Comparison of ENCODE assay signal across 8 cellular contexts in genomic region chr10:22340362-22341189, GRCh38. TPM values are rescaled to one million over a fixed set of nuclear protein-coding genes. Genes with fewer than 3 reads are reported as not detected.
DNase-seq lines count a peak whose midpoint lies in the region; ATAC-seq, FAIRE-seq and TF ChIP-seq lines count a peak whose summit lies in the region.

No MANE protein-coding gene starts in this region.

- peaks cover 23% of the 10 kb centered on the region for H3F3A ChIP-seq in DOHH2 (ENCODE audit: control insufficient read depth, insufficient read depth)

- H3K9me2 ChIP-seq in DOHH2 (replicated peaks; ENCODE audit: control insufficient read depth, low read length): no peaks in the 10 kb centered on the region

- 1% methylated on average over 29 to 96 of the region's 96 CpGs for WGBS in adrenal gland, 4 donors
- WGBS in pancreas, 2 donors: 1% methylated on average over 52 to 96 of the region's 96 CpGs

- TF ChIP-seq POLR2A in adrenal gland (IDR thresholded peaks at IDR 0.05): peak; percentile 27 to 67

- peaks cover 72% of the 10 kb centered on the region for H3K27me3 ChIP-seq in DOHH2 (ENCODE audit: control insufficient read depth, low read length)
- peaks cover 79% of the 10 kb centered on the region for H3K27me3 ChIP-seq in adrenal gland
- peaks cover 4 to 79% (median 55%) of the 10 kb centered on the region in 4 donors for H3K27me3 ChIP-seq in pancreas

- peak overlapping the region; percentile 83 for H3K4me2 ChIP-seq in DOHH2 (ENCODE audit: low read length)

- no peaks in the 10 kb centered on the region for H3K9me3 ChIP-seq in DOHH2 (ENCODE audit: control insufficient read depth, insufficient read depth, low read length)
- no peaks in the 10 kb centered on the region for H3K9me3 ChIP-seq in adrenal gland (replicated peaks in 1 of 3)
- no peaks in the 10 kb centered on the region for H3K9me3 ChIP-seq in pancreas

- peaks cover 72% of the 10 kb centered on the region for H3K4me1 ChIP-seq in DOHH2 (ENCODE audit: control insufficient read depth, low read length)
- peaks cover 8 to 22% of the 10 kb centered on the region in 2 donors for H3K4me1 ChIP-seq in adrenal gland (replicated peaks in 1 of 2)
- H3K4me1 ChIP-seq in pancreas: peaks cover 0 to 19% (median 4%) of the 10 kb centered on the region in 3 donors

- intact Hi-C loops in adrenal gland (cut with DNase I) (no loop called here), cardiac septum (cut with DNase I) (loop anchor here (2.0 to 5.0 kb wide), 4 partner anchors 16 to 338 kb away; partner anchors contain the start of gene DNAJC1), pancreas (cut with DNase I) (no loop called here)

- H4K20me1 ChIP-seq in DOHH2 (ENCODE audit: control insufficient read depth, insufficient read depth, low read depth, low read length): no peaks in the 10 kb centered on the region

- no peak for FAIRE-seq in pancreas (lab: Jason Lieb, UNC)

- H3K27ac ChIP-seq in DOHH2 (ENCODE audit: low read depth, low read length): peak overlapping the region; percentile 35
- H3K27ac ChIP-seq in adrenal gland: peak overlapping the region; percentile 84 to 99 (median 96)
- peak overlapping the region; percentile 92 to 98 (median 94) for H3K27ac ChIP-seq in pancreas

- ATAC-seq in GM21360 (IDR thresholded peaks at IDR 0.05; ENCODE audit: unreplicated experiment) (peak; percentile 38), HG03571 (IDR thresholded peaks at IDR 0.05; ENCODE audit: unreplicated experiment) (peak; percentile 43), pancreas (peak; percentile 78 to 83 (median 81))

- H3K36me3 ChIP-seq in DOHH2 (ENCODE audit: control insufficient read depth, low read length) (no peaks in the 10 kb centered on the region), adrenal gland (replicated peaks in 1 of 2) (no peaks in the 10 kb centered on the region), pancreas (no peaks in the 10 kb centered on the region)

- TF ChIP-seq CTCF in DOHH2 (IDR thresholded peaks at IDR 0.05; ENCODE audit: low read depth, low read length, poor library complexity, severe bottlenecking) (no peak), adrenal gland (IDR thresholded peaks at IDR 0.05) (no peak), pancreas (IDR thresholded peaks at IDR 0.05) (no peak)

- peak overlapping the region; percentile 71 for H3K4me3 ChIP-seq in DOHH2 (ENCODE audit: low read length)
- peak overlapping the region; percentile 32 to 90 (median 66) for H3K4me3 ChIP-seq in adrenal gland
- H3K4me3 ChIP-seq in pancreas: peak overlapping the region; percentile 73 to 90 (median 82)

- H3K79me2 ChIP-seq in DOHH2 (ENCODE audit: control insufficient read depth, low read length): no peaks in the 10 kb centered on the region

- DNase-seq in RPMI8226 (peak; percentile 77), adrenal gland (peak; percentile 54 to 74 (median 67)), cardiac septum (ENCODE audit: low spot score) (peak; percentile 87), pancreas (peak; percentile 57 to 87 (median 72)), mucosa of gallbladder (ENCODE audit: low spot score) (no peak)

RNA-seq across cellular contexts. Expression of gene SPAG6, which starts 4.7 kb away (rescaled TPM):
- total RNA-seq in adrenal gland (under 1 TPM in 1 of 8 donors, not detected in 7; 0.46 TPM), cardiac septum (not detected), pancreas (under 1 TPM in 5 of 6 donors, not detected in 1; 0.08 to 0.47 (median 0.34) TPM), mucosa of gallbladder (0.23 TPM)
- polyA plus RNA-seq in adrenal gland (under 1 TPM in 1 of 3 donors, not detected in 2; 0.07 TPM), pancreas (1 to 10 TPM in 1 of 2 donors, under 1 TPM in 1; 0.53 to 1.3 TPM)

RNA-seq across cellular contexts. Expression of gene BMI1, which starts 19.7 kb away (rescaled TPM):
- total RNA-seq in adrenal gland (10 to 100 TPM; 50.5 to 78.5 (median 68.6) TPM), cardiac septum (44.1 TPM), pancreas (10 to 100 TPM; 15.8 to 33.9 (median 24.0) TPM), mucosa of gallbladder (48.5 TPM)
- polyA plus RNA-seq in adrenal gland (10 to 100 TPM; 16.7 to 88.5 (median 24.1) TPM), pancreas (10 to 100 TPM; 10.6 to 25.1 TPM)

RNA-seq across cellular contexts. Expression of gene COMMD3, which starts 24.4 kb away (rescaled TPM):
- total RNA-seq in adrenal gland (10 to 100 TPM in 7 of 8 donors, 1 to 10 TPM in 1; 7.5 to 57.1 (median 45.0) TPM), cardiac septum (71.6 TPM), pancreas (10 to 100 TPM; 27.9 to 43.0 (median 34.6) TPM), mucosa of gallbladder (42.7 TPM)
- polyA plus RNA-seq in adrenal gland (10 to 100 TPM; 43.4 to 82.4 (median 44.5) TPM), pancreas (10 to 100 TPM; 47.6 to 60.4 TPM)

Comparison
In these comparisons a context has a peak if more than half of its experiments do, and no peak if none do; other contexts are left out.
1. H3K27ac ChIP-seq: peak in every context shown above with its lines; median percentile 96 in adrenal gland; 94 in pancreas; 35 in DOHH2.